In genomic region chr16:85517154-85517553, GRCh38 we compare ENCODE assay signal across 26 cellular contexts.
"Had no signal": no experiment of that assay in that cellular context is flagged by ENCODE, and none has a peak within 500 bp of the region (broad histone marks: within the 10 kb centered on the region; RNA-seq: fewer than 3 reads in every experiment).

No MANE protein-coding gene starts in this region.

- ATAC-seq: left lobe of liver; natural killer cell; psoas muscle; stimulated activated memory B cell treated with anti-CD40 and anti-IgM and Interleukin-4, amounts not matched to agents 10 μg/mL and 1 μg/mL and 100 μg/mL, for 72 hours; stimulated activated naive CD8-positive, alpha-beta T cell treated with anti-CD3 and anti-CD28 coated beads, Interleukin-15, Interleukin-2, amounts not matched to agents 100 U/mL and 50 U/mL, for 24 hours had no signal

- DNase-seq: dermis blood vessel endothelial cell; effector memory CD4-positive, alpha-beta T cell; esophagus squamous epithelium; foreskin melanocyte; glutamatergic neuron; natural killer cell; posterior cingulate gyrus; psoas muscle; right cardiac atrium; spleen; stimulated activated CD4-positive, alpha-beta T cell treated with anti-CD3 and anti-CD28 coated beads, Interleukin-4, amount 100 ng/mL, for 4 hours; stimulated activated naive CD8-positive, alpha-beta T cell treated with anti-CD3 and anti-CD28 coated beads, Interleukin-15, Interleukin-2, amounts not matched to agents 100 U/mL and 50 U/mL, for 24 hours; substantia nigra; testis; tibial artery; upper lobe of left lung; uterus had no signal

- H3K27ac Mint-ChIP-seq: memory B cell; stimulated activated memory B cell treated with anti-CD40 and anti-IgM and Interleukin-4, amounts not matched to agents 10 μg/mL and 1 μg/mL and 100 μg/mL, for 72 hours had no signal

- H3K4me3 Mint-ChIP-seq: memory B cell; natural killer cell; neural crest cell; stimulated activated memory B cell treated with anti-CD40 and anti-IgM and Interleukin-4, amounts not matched to agents 10 μg/mL and 1 μg/mL and 100 μg/mL, for 72 hours had no signal

- H3K27me3 ChIP-seq: esophagus squamous epithelium, spleen, testis, tibial artery, upper lobe of left lung, uterus had no signal

- H3K4me1 Mint-ChIP-seq: stimulated activated memory B cell treated with anti-CD40 and anti-IgM and Interleukin-4, amounts not matched to agents 10 μg/mL and 1 μg/mL and 100 μg/mL, for 72 hours had no signal

- H3K4me3 ChIP-seq: coronary artery, esophagus squamous epithelium, lung, psoas muscle, skin epidermis, spleen, testis, tibial artery, upper lobe of left lung, uterus had no signal

- H3K36me3 Mint-ChIP-seq: memory B cell; natural killer cell; stimulated activated memory B cell treated with anti-CD40 and anti-IgM and Interleukin-4, amounts not matched to agents 10 μg/mL and 1 μg/mL and 100 μg/mL, for 72 hours had no signal

- H3K36me3 ChIP-seq: esophagus squamous epithelium, spleen, tibial artery, upper lobe of left lung, uterus had no signal

- H3K27ac ChIP-seq: coronary artery, esophagus squamous epithelium, psoas muscle, skin epidermis, spleen, testis, uterus had no signal

- H3K9me3 ChIP-seq: esophagus squamous epithelium, psoas muscle, spleen, testis, tibial artery, upper lobe of left lung, uterus had no signal

- FAIRE-seq: endometrium, kidney had no signal
